Comparison of ENCODE assay signal across 8 cellular contexts in the genomic region with DNA sequence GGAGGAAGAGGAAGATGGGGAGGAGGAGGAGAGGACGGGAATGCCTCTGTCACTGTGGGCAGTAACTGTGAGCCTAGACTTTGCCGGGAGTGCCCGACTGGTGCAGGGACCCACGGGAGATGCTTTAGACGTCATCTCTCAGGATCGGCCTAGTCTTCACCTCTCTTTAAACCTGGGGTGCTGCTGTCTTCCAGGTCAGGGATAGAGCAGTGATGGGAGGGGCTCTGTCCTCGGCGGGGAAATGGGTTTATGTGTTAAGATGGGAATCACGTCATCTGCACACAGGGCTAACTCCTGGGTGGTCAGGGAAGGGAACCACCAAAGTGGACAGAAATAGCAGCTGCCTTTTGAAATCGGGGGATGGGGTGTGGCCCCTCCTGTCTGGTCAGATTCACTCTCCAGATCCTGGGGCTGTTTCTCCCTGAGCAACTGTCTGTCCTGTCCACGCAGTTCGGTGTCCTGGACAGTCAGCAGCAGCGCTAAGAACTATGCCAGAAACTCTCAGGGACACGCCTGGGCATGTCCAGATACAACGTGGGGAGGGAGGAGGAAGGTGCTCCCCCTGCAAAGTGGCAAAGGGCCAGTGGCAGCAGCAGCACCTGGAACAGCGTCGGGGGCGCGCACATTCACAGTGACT. TPM values are rescaled to one million over a fixed set of nuclear protein-coding genes. Genes with fewer than 3 reads are reported as not detected.
DNase-seq lines count a peak whose midpoint lies in the region; ATAC-seq, FAIRE-seq and TF ChIP-seq lines count a peak whose summit lies in the region.

No MANE protein-coding gene starts in this region.

- CTCF ChIA-PET in Calu3 (lab: Charles Lee): no interaction called here

- H3K27me3 ChIP-seq in thoracic aorta (replicated peaks; ENCODE audit: insufficient read depth): no peaks in the 10 kb centered on the region

- intact Hi-C loops in kidney (cut with DNase I) (no loop called here), Calu3 (cut with micrococcal nuclease; ENCODE audit: unreplicated experiment) (no loop called here)

- no TSS peak for BruUV-seq in Calu3 (replicated peaks; lab: Mats Ljungman, UMichigan)

- H3K4me1 ChIP-seq in kidney (ENCODE audit: control insufficient read depth in 1 of 2, insufficient read depth in 1 of 2, low read depth in 1 of 2, low read length in 2 of 2) (peaks cover 8 to 25% of the 10 kb centered on the region in 2 donors), thoracic aorta (ENCODE audit: control insufficient read depth in 1 of 2, low read depth in 2 of 2) (peaks cover 35 to 46% of the 10 kb centered on the region in 2 donors)

- ATAC-seq in thoracic aorta (ENCODE audit: insufficient number of reproducible peaks, low FRiP score, low read depth) (peak; percentile 38), GM18907 (IDR thresholded peaks at IDR 0.05; ENCODE audit: unreplicated experiment) (no peak)
- no peak for ATAC-seq in natural killer cell treated with Interleukin-12 subunit alpha and Interleukin-12 subunit beta and Interleukin-15 and Interleukin-18, amount 100 ng/mL, for 72 hours

- no peak overlapping the region for H3K4me3 Mint-ChIP-seq in natural killer cell treated with Interleukin-12 subunit alpha and Interleukin-12 subunit beta and Interleukin-15 and Interleukin-18, amount 100 ng/mL, for 72 hours
- H3K4me3 Mint-ChIP-seq in Calu3 (ENCODE audit: low read depth, unreplicated experiment): no peak overlapping the region

- H3K27ac ChIP-seq in kidney (ENCODE audit: low read depth in 2 of 2, low read length in 2 of 2) (peak overlapping the region; percentile 71 to 78), thoracic aorta (peak overlapping the region; percentile 76 to 85)

- H3K4me1 Mint-ChIP-seq in natural killer cell treated with Interleukin-12 subunit alpha and Interleukin-12 subunit beta and Interleukin-15 and Interleukin-18, amount 100 ng/mL, for 72 hours (ENCODE audit: low read depth in 2 of 2): peaks cover 10 to 17% of the 10 kb centered on the region in 2 donors
- peaks cover 10% of the 10 kb centered on the region for H3K4me1 Mint-ChIP-seq in Calu3 (ENCODE audit: low read depth, unreplicated experiment)

- in situ Hi-C loops in astrocyte of the cerebellum (cut with HindIII; ENCODE audit: low sequenced_read_pairs): no loop called here

- DNase-seq in COR-L47 (lab: John Stamatoyannopoulos, UW) (peak; percentile 45), LNCaP clone FGC (ENCODE audit: low read depth) (peak; percentile 50), astrocyte of the cerebellum (ENCODE audit: low read depth) (peak; percentile 67), kidney (peak; percentile 60), thoracic aorta (ENCODE audit: low spot score) (no peak), Calu3 (no peak)
- DNase-seq in natural killer cell treated with Interleukin-12 subunit alpha and Interleukin-12 subunit beta and Interleukin-15 and Interleukin-18, amount 100 ng/mL, for 72 hours (ENCODE audit: low spot score): no peak

- H3K9me3 ChIP-seq in kidney (ENCODE audit: control insufficient read depth in 1 of 2, low read length in 2 of 2): no peaks in the 10 kb centered on the region
- H3K9me3 ChIP-seq in thoracic aorta: no peaks in the 10 kb centered on the region

- H3K27ac Mint-ChIP-seq in natural killer cell treated with Interleukin-12 subunit alpha and Interleukin-12 subunit beta and Interleukin-15 and Interleukin-18, amount 100 ng/mL, for 72 hours: no peak overlapping the region
- no peak overlapping the region for H3K27ac Mint-ChIP-seq in Calu3 (ENCODE audit: unreplicated experiment)

- H3K36me3 ChIP-seq in kidney (ENCODE audit: control insufficient read depth in 1 of 2, insufficient read depth in 2 of 2, low read length in 2 of 2) (peaks cover 0 to 6% of the 10 kb centered on the region in 2 donors), thoracic aorta (peaks cover 38% of the 10 kb centered on the region)

- FAIRE-seq in kidney (lab: Jason Lieb, UNC): no peak

- no peaks in the 10 kb centered on the region for H3K9me3 Mint-ChIP-seq in natural killer cell treated with Interleukin-12 subunit alpha and Interleukin-12 subunit beta and Interleukin-15 and Interleukin-18, amount 100 ng/mL, for 72 hours
- no peaks in the 10 kb centered on the region for H3K9me3 Mint-ChIP-seq in Calu3 (ENCODE audit: low read depth, unreplicated experiment)

- no peaks in the 10 kb centered on the region for H3K27me3 Mint-ChIP-seq in natural killer cell treated with Interleukin-12 subunit alpha and Interleukin-12 subunit beta and Interleukin-15 and Interleukin-18, amount 100 ng/mL, for 72 hours
- peaks cover 6% of the 10 kb centered on the region for H3K27me3 Mint-ChIP-seq in Calu3 (ENCODE audit: unreplicated experiment)

- H3K4me3 ChIP-seq in LNCaP clone FGC (ENCODE audit: low read depth, low read length): peak overlapping the region; percentile 74
- no peak overlapping the region for H3K4me3 ChIP-seq in astrocyte of the cerebellum (ENCODE audit: low read depth, low read length)
- H3K4me3 ChIP-seq in kidney (ENCODE audit: low read length in 2 of 2): no peak overlapping the region
- H3K4me3 ChIP-seq in thoracic aorta: peak overlapping the region; percentile 24

- TF ChIP-seq CTCF in LNCaP clone FGC (IDR thresholded peaks at IDR 0.05; ENCODE audit: control insufficient read depth, extremely low read depth, insufficient read depth) (no peak), astrocyte of the cerebellum (IDR thresholded peaks at IDR 0.05; ENCODE audit: low read depth, low read length, missing control alignments) (no peak), kidney (IDR thresholded peaks at IDR 0.05; ENCODE audit: borderline replicate concordance, extremely low read depth, insufficient read depth) (no peak), thoracic aorta (IDR thresholded peaks at IDR 0.05) (no peak), Calu3 (IDR thresholded peaks at IDR 0.05; ENCODE audit: unreplicated experiment) (no peak)

- no peaks in the 10 kb centered on the region for H3K36me3 Mint-ChIP-seq in natural killer cell treated with Interleukin-12 subunit alpha and Interleukin-12 subunit beta and Interleukin-15 and Interleukin-18, amount 100 ng/mL, for 72 hours
- H3K36me3 Mint-ChIP-seq in Calu3 (ENCODE audit: insufficient read depth, unreplicated experiment): no peaks in the 10 kb centered on the region

- peak overlapping the region in 1 of 2 donors; percentile 26 for H3K9ac ChIP-seq in kidney (ENCODE audit: low read length in 2 of 2)

RNA-seq across cellular contexts. Expression of a gene that starts 26.8 kb away (rescaled TPM):
- total RNA-seq in kidney (83.5 TPM), thoracic aorta (1,000 to 10,000 TPM in 1 of 2 donors, 100 to 1,000 TPM in 1; 854 to 1,319 TPM), Calu3 (2022) (0.42 and 0.83 TPM in 2 replicates)
- polyA plus RNA-seq in kidney (ENCODE audit: insufficient read depth, low read depth, low replicate concordance): 135 TPM
- total RNA-seq in natural killer cell treated with Interleukin-12 subunit alpha and Interleukin-12 subunit beta and Interleukin-15 and Interleukin-18, amount 100 ng/mL, for 72 hours: under 1 TPM in 1 of 2 donors, not detected in 1; 0.45 TPM

Comparison
In these comparisons a context has a peak if more than half of its experiments do, and no peak if none do; other contexts are left out.
1. DNase-seq: peak in COR-L47 (single experiment), LNCaP clone FGC (single experiment), astrocyte of the cerebellum (single experiment) and kidney (single experiment); none in thoracic aorta (single experiment), natural killer cell treated with Interleukin-12 subunit alpha and Interleukin-12 subunit beta and Interleukin-15 and Interleukin-18, amount 100 ng/mL, for 72 hours (single experiment) and Calu3 (single experiment).
2. H3K4me3 ChIP-seq: peak in LNCaP clone FGC (single experiment) and thoracic aorta (single experiment); none in astrocyte of the cerebellum (single experiment) and kidney (0 of 2).
3. RNA of a gene that starts 26.8 kb away (total RNA-seq): 854 to 1,319 TPM in thoracic aorta and 83.5 TPM in kidney (single experiment); 0.45 TPM in natural killer cell treated with Interleukin-12 subunit alpha and Interleukin-12 subunit beta and Interleukin-15 and Interleukin-18, amount 100 ng/mL, for 72 hours and 0.42 to 0.83 TPM in Calu3; every median in the first group is over 10 times any median in the second.